1 cellular context compared by ENCODE assay signal in the genomic region with DNA sequence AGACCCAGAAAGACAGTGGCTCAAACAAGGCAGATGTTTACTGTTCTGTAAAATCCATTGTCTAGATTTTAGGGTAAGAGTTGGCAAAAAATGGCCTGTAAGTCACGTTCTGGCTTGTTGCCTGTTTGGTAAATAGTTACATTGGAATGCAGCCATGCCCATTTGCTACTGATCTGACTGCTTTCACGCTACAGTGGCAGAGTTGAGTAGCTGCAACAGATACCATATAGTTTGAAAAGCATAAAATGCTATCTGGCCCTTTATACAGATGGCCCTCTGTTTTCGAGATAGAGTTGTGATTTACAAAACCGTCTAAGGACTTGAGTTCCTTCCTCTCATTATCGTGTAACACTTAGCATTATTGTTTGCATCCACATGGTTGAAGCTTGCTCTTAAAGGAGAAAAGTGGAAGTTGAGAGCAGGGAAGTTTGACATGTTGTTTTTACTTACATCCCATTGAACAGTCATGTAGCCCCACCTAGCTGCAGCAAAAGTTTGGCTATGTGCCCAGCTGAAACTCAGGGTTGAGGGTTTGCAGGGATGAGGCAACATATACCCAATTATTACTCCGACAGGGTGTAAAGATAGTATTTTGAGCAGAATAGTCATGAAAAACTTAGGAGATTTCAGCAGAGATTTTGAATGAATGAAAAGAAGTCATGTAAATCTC.
TF ChIP-seq lines count a peak whose summit lies in the region.

No MANE protein-coding gene starts in this region.

TF ChIP-seq in HCT116, 20 proteins besides CTCF, POLR2A, EP300 and RAD21 (continued from another document):
- TF ChIP-seq ATF3 (IDR thresholded peaks at IDR 0.05) (no peak), POLR2AphosphoS5 (IDR thresholded peaks at IDR 0.05; ENCODE audit: low read depth, low read length) (no peak), ZFX (IDR thresholded peaks at IDR 0.05) (no peak), MAX (IDR thresholded peaks at IDR 0.05) (no peak), REST (IDR thresholded peaks at IDR 0.05; ENCODE audit: low read depth) (no peak), ZNF274 (IDR thresholded peaks at IDR 0.05; ENCODE audit: low read depth, low read length) (no peak), SP1 (IDR thresholded peaks at IDR 0.05; ENCODE audit: low read depth) (no peak), CEBPB (IDR thresholded peaks at IDR 0.05; ENCODE audit: low read depth) (no peak), TCF7L2 (IDR thresholded peaks at IDR 0.05; ENCODE audit: borderline replicate concordance, extremely low read depth, insufficient read depth, insufficient read length) (no peak), ZBTB33 (IDR thresholded peaks at IDR 0.05; ENCODE audit: extremely low read depth, insufficient replicate concordance, low read length) (no peak), EZH2phosphoT487 (IDR thresholded peaks at IDR 0.05; ENCODE audit: borderline replicate concordance) (no peak)
